ENCODE assay signal across 11 cellular contexts in the genomic region with DNA sequence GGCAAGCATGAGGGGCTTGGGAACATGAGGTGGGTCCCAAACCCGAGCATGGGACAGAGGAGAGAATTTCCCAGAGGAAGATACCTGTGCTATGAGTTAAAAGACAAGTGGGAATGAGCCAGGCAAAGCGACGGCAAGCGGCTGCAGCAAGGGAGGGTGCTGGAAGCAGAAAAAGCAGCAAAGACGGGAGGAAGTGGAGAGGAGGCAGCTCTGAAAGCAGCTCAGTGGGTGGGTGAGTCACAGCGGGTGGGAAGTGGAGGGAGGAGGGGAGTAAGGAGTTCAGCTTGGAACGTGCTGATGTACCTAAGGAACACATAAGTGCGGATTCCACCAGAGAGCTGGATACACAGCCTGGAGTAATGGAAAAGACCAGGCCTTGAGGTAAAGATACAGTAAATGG. TPM values are rescaled to one million over a fixed set of nuclear protein-coding genes. Genes with fewer than 3 reads are reported as not detected.
A peak's percentile ranks its signal among the peaks of the same experiment; 100 is the strongest.
DNase-seq lines count a peak whose midpoint lies in the region; ATAC-seq, FAIRE-seq and TF ChIP-seq lines count a peak whose summit lies in the region.
"Had no signal": no experiment of that assay in that cellular context is flagged by ENCODE, and none has a peak within 500 bp of the region (broad histone marks: within the 10 kb centered on the region; RNA-seq: fewer than 3 reads in every experiment).

No MANE protein-coding gene starts in this region.

- H3K4me3 ChIP-seq in K562 = no peak overlapping the region
- H3K4me3 ChIP-seq: A549 had no signal

- no peak overlapping the region for H3K27ac ChIP-seq in K562 (ENCODE audit: extremely low read depth, low read depth, low read length)
- H3K27ac ChIP-seq: A549 had no signal

- no peaks in the 10 kb centered on the region for H3K27me3 ChIP-seq in K562 (ENCODE audit: control insufficient read depth in 2 of 2, insufficient read depth in 2 of 2, low read length in 2 of 2)

- H3K4me2 ChIP-seq in K562 (ENCODE audit: insufficient read depth, low read length) = no peak overlapping the region
- H3K4me2 ChIP-seq: A549 had no signal

- TF ChIP-seq EP300 in K562 (IDR thresholded peaks at IDR 0.05; ENCODE audit: low read length) = no peak

- peaks cover 94% of the 10 kb centered on the region for H3K36me3 ChIP-seq in K562 (ENCODE audit: control insufficient read depth, insufficient read depth, low read length)

- in situ Hi-C loops in K562 (cut with MboI) = no loop called here

- no peaks in the 10 kb centered on the region for H3K9me1 ChIP-seq in K562 (ENCODE audit: control insufficient read depth, insufficient read depth, low read length)

- intact Hi-C loops in left ventricle myocardium superior (cut with micrococcal nuclease) (no loop called here), cardiac septum (cut with DNase I) (no loop called here), K562 (cut with micrococcal nuclease) (no loop called here)

- POLR2A ChIA-PET in K562 (lab: Yijun Ruan, JAX) = interaction anchor here (0.8 kb wide), 1 partner anchor 14 kb away, joined by 4 read pairs; no protein-coding TSS in a partner anchor

- no peak for TF ChIP-seq POLR2A in K562 (conservative IDR thresholded peaks at IDR 0.05)

- peak; percentile 35 for ATAC-seq in left ventricle myocardium superior
- ATAC-seq in K562 = no peak
- no peak for ATAC-seq in GM19467 (IDR thresholded peaks at IDR 0.05; ENCODE audit: unreplicated experiment)
- no peak for ATAC-seq in GM21576 (IDR thresholded peaks at IDR 0.05; ENCODE audit: unreplicated experiment)
- ATAC-seq: A549 had no signal

- no peak overlapping the region for H2AFZ ChIP-seq in K562 (ENCODE audit: low read depth, low read length)

- BruUV-seq in K562 (replicated peaks; lab: Mats Ljungman, UMichigan) = no TSS peak

- no peak for TF ChIP-seq RAD21 in K562 (CRISPR knock-in tag; conservative IDR thresholded peaks at IDR 0.05 in 1 of 2, IDR thresholded peaks at IDR 0.05 in 1 of 2)

- 94% methylated on average over 8 of the region's 8 CpGs for WGBS in K562 (ENCODE audit: insufficient coverage, low coverage, missing lambda C conversion rate)

- CTCF ChIA-PET in K562 (lab: Yijun Ruan, JAX; ENCODE audit: low intra/inter-chr PET ratio) = no interaction called here

- no peak for TF ChIP-seq CTCF in K562 (IDR thresholded peaks at IDR 0.05 in 2 of 3, conservative IDR thresholded peaks at IDR 0.05 in 1 of 3; ENCODE audit: insufficient read depth in 2 of 3, low read depth in 1 of 3, low read length in 3 of 3)

- DNase-seq in left ventricle myocardium superior (no peak), cardiac septum (ENCODE audit: low spot score) (no peak), K562 (ENCODE audit: extremely low read depth in 1 of 4, low spot score in 3 of 4) (no peak), iris pigment epithelial cell (ENCODE audit: low read depth) (peak; percentile 93), urothelium cell line (ENCODE audit: low spot score) (peak; percentile 89), SW480 (ENCODE audit: low spot score) (no peak)
- DNase-seq: activated naive CD8-positive, alpha-beta T cell treated with anti-CD3 and anti-CD28 coated beads, Interleukin-2, amount 10 ng/mL, durations not matched to agents 7 days and 5 days; GOT3 had no signal

- FAIRE-seq in K562 (lab: Jason Lieb, UNC) (no peak), urothelium cell line (lab: Jason Lieb, UNC) (peak; percentile 96)
- FAIRE-seq: A549 had no signal

- H3K9me3 ChIP-seq in K562 (replicated peaks; ENCODE audit: control insufficient read depth, insufficient read depth, low read depth, low read length) = no peaks in the 10 kb centered on the region
- H3K9me3 ChIP-seq: A549 had no signal

- peaks cover 16% of the 10 kb centered on the region; the same call in 2 of the 3 replicates for H3K79me2 ChIP-seq in K562 (ENCODE audit: control insufficient read depth, insufficient read depth, low read length)

- no peaks in the 10 kb centered on the region for H3K4me1 ChIP-seq in K562 (replicated peaks in 1 of 2; ENCODE audit: control insufficient read depth in 2 of 2, insufficient read depth in 2 of 2, low read length in 2 of 2)
- H3K4me1 ChIP-seq: A549 had no signal

- H4K20me1 ChIP-seq in K562 (replicated peaks; ENCODE audit: control insufficient read depth, insufficient read depth, low read length) = peaks cover 4% of the 10 kb centered on the region; the same call in 1 of the 2 replicates

- H3K9ac ChIP-seq in K562 (ENCODE audit: insufficient read depth in 1 of 2, low read depth in 2 of 2, low read length in 2 of 2) = no peak overlapping the region

TF ChIP-seq in K562, 482 proteins besides CTCF, POLR2A, EP300 and RAD21:
- TF ChIP-seq STAT5A (IDR thresholded peaks at IDR 0.05; ENCODE audit: borderline replicate concordance, low read length) (no peak), EGR1 (conservative IDR thresholded peaks at IDR 0.05) (0 out of 2 replicates have a peak, but pooled peaks have one; percentile 17), ZC3H8 (IDR thresholded peaks at IDR 0.05) (no peak), PYGO2 (tag; IDR thresholded peaks at IDR 0.05) (no peak), NR3C1 (CRISPR knock-in tag; IDR thresholded peaks at IDR 0.05) (no peak), SMARCA4 (IDR thresholded peaks at IDR 0.05) (no peak), SPI1 (IDR thresholded peaks at IDR 0.05; ENCODE audit: borderline replicate concordance, low read depth, low read length) (0 out of 2 replicates have a peak, but pooled peaks have one; percentile 22), ZSCAN29 (IDR thresholded peaks at IDR 0.05) (no peak), TFAM (CRISPR knock-in tag; conservative IDR thresholded peaks at IDR 0.05) (no peak), MCM2 (IDR thresholded peaks at IDR 0.05; ENCODE audit: low read depth) (no peak), SNRNP70 (optimal IDR thresholded peaks at IDR 0.05; ENCODE audit: low read depth, low read length) (no peak)
TF ChIP-seq in K562: peak in this region for 2.

RNA-seq across cellular contexts. Expression of a gene that starts 41.4 kb away (rescaled TPM):
- total RNA-seq in left ventricle myocardium superior (5.9 TPM), cardiac septum (5.7 TPM), K562 (2014; rRNA removed) (13.8 and 17.3 TPM in 2 replicates), K562 (2014; rRNA removed; fragmentation: Illumina TruSeq; extraction: Trizol) (35.0 and 39.8 TPM in 2 replicates), K562 (2015; rRNA removed; fragmentation: Illumina TruSeq; extraction: Trizol) (30.6 and 31.9 TPM in 2 replicates), K562 (2021) (18.1 and 18.8 TPM in 2 replicates)
- total RNA-seq in K562 (2011; cell fraction: chromatin; rRNA removed; ENCODE audit: low replicate concordance) = 19.7 and 76.3 TPM in 2 replicates
- total RNA-seq in K562 (2011; cell fraction: nucleolus; rRNA removed) = 10.5 and 16.2 TPM in 2 replicates
- 25.3 and 42.7 TPM in 2 replicates for total RNA-seq in K562 (2011; cell fraction: nucleoplasm; rRNA removed)
- polyA plus RNA-seq in K562 (2011; rRNA removed) (34.7 and 40.4 TPM in 2 replicates), K562 (2014; fragmentation: Illumina TruSeq; extraction: Trizol) (22.3 and 24.0 TPM in 2 replicates), K562 (2014; fragmentation: Nextera tagmentation; extraction: Ambion mirVana) (10 to 100 TPM in 1 of 2 experiments, 1 to 10 TPM in 1; 9.6 to 15.1 TPM), K562 (2014; rRNA removed) (30.2 and 30.7 TPM in 2 replicates)
- 7.1 and 11.6 TPM in 2 replicates for polyA plus RNA-seq in K562 (2011; cell fraction: cytosol; rRNA removed)
- 24.8 and 29.6 TPM in 2 replicates for polyA plus RNA-seq in K562 (2011; cell fraction: nucleus; rRNA removed)
- polyA plus RNA-seq in K562 (2012) = 13.8 and 14.9 TPM in 2 replicates
- 26.1 and 27.0 TPM in 2 replicates for polyA minus RNA-seq in K562 (2011; rRNA and poly(A)+ RNA removed)
- polyA minus RNA-seq in K562 (2011; cell fraction: cytosol; rRNA and poly(A)+ RNA removed) = 5.6 and 8.6 TPM in 2 replicates
- polyA minus RNA-seq in K562 (2011; cell fraction: nucleus; rRNA and poly(A)+ RNA removed) = 30.6 and 48.5 TPM in 2 replicates

Comparison
In these comparisons a context has a peak if more than half of its experiments do, and no peak if none do; other contexts are left out.
1. DNase-seq: peak in iris pigment epithelial cell (single experiment) and urothelium cell line (single experiment); none in left ventricle myocardium superior (single experiment), cardiac septum (single experiment), K562 (0 of 4) and SW480 (single experiment).